Comparison of ENCODE assay signal across 9 cellular contexts in the genomic region with DNA sequence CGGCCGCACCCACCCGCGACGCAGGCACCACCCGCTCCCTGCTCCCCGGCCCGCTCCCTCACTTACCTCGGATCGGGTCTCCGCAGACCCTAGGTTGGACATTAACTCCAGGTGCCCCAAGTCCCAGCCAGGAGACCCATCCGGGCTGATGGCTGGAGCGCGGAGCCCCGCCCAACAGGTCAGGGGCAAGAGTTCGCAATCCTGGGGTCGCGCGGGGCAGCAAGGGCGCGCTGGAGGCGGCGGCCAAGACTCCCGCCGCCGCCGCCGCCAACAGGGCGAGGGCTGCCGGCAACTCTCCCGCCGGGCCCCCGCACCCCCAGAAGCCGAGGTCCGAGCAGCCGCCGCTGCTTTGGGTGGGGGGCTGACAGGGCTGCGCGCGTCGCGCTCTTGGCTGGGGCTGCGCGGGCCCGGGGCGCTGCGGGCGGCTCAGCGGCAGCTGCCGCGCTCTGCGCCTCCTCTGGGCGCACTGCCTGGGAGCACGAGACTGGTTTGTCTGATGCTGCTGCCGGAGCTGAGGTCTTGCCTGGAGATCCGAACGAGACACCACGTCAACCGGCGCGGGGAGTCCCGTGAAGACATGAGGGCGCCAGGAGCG. TPM values are rescaled to one million over a fixed set of nuclear protein-coding genes. Genes with fewer than 3 reads are reported as not detected.
DNase-seq lines count a peak whose midpoint lies in the region; ATAC-seq, FAIRE-seq and TF ChIP-seq lines count a peak whose summit lies in the region.
"Had no signal": no experiment of that assay in that cellular context is flagged by ENCODE, and none has a peak within 500 bp of the region (broad histone marks: within the 10 kb centered on the region; RNA-seq: fewer than 3 reads in every experiment).

No MANE protein-coding gene starts in this region.

- no peak for FAIRE-seq in small intestine (lab: Jason Lieb, UNC)
- FAIRE-seq: colon had no signal

- H3K4me1 ChIP-seq in adrenal gland (replicated peaks in 1 of 2) (peaks cover 17 to 40% of the 10 kb centered on the region in 2 donors), small intestine (ENCODE audit: control insufficient read depth in 2 of 2, insufficient read depth in 1 of 2, low read depth in 1 of 2, low read length in 1 of 2) (no peaks in the 10 kb centered on the region)

- CTCF ChIA-PET in activated naive CD4-positive, alpha-beta T cell treated with anti-CD3 and anti-CD28 coated beads, Interleukin-2, amount 10 ng/mL, durations not matched to agents 7 days and 5 days (lab: Charles Lee): interaction anchor here (1.2 to 3.9 kb wide), 2 partner anchors 65 to 353 kb away, joined by 5 to 15 read pairs; no protein-coding TSS in a partner anchor

- TF ChIP-seq CTCF in C4-2B (conservative IDR thresholded peaks at IDR 0.05) (peak; percentile 15), adrenal gland (IDR thresholded peaks at IDR 0.05) (no peak)

- H3K27ac ChIP-seq in C4-2B (peak overlapping the region; percentile 5; the same call in 1 of the 2 replicates), adrenal gland (peak overlapping the region in 1 of 5 donors; percentile 58), small intestine (ENCODE audit: low read depth in 1 of 2, low read length in 1 of 2) (peak overlapping the region in 1 of 2 donors; percentile 34)

- ATAC-seq in HG03571 (IDR thresholded peaks at IDR 0.05; ENCODE audit: unreplicated experiment): no peak
- ATAC-seq in HG03108 (IDR thresholded peaks at IDR 0.05; ENCODE audit: unreplicated experiment): no peak

- peaks cover 29% of the 10 kb centered on the region for H3K4me1 Mint-ChIP-seq in activated naive CD4-positive, alpha-beta T cell treated with anti-CD3 and anti-CD28 coated beads, Interleukin-2, amount 10 ng/mL, durations not matched to agents 7 days and 5 days

- peak; percentile 95 for DNase-seq in HuH-7 (ENCODE audit: low spot score)
- peak in 6 of 7 donors; percentile 40 to 66 (median 50) for DNase-seq in adrenal gland
- no peak for DNase-seq in small intestine
- DNase-seq in activated naive CD4-positive, alpha-beta T cell treated with anti-CD3 and anti-CD28 coated beads, Interleukin-2, amount 10 ng/mL, durations not matched to agents 7 days and 5 days: no peak

- H3K4me3 ChIP-seq in adrenal gland (peak overlapping the region in 1 of 4 donors; percentile 44), iPS-11a (ENCODE audit: low read depth, low read length) (peak overlapping the region; percentile 17), small intestine (ENCODE audit: low read depth in 1 of 2, low read length in 2 of 2) (peak overlapping the region; percentile 14 to 22)

- intact Hi-C loops in adrenal gland (cut with DNase I): loop anchor here in 1 of 2 donors (5.0 kb wide), 1 partner anchor 353 kb away; no protein-coding TSS in a partner anchor

- 1 to 7% (median 3%) methylated on average over 10 to 64 of the region's 64 CpGs for WGBS in adrenal gland, 4 donors
- WGBS in small intestine, 3 donors: 2 to 4% (median 4%) methylated on average over 41 to 64 of the region's 64 CpGs

- H3K9me3 ChIP-seq in adrenal gland (replicated peaks in 1 of 3): no peaks in the 10 kb centered on the region
- H3K9me3 ChIP-seq in small intestine (ENCODE audit: control insufficient read depth, low read depth): no peaks in the 10 kb centered on the region

- H3K9me3 Mint-ChIP-seq in activated naive CD4-positive, alpha-beta T cell treated with anti-CD3 and anti-CD28 coated beads, Interleukin-2, amount 10 ng/mL, durations not matched to agents 7 days and 5 days: no peaks in the 10 kb centered on the region

- no peak for TF ChIP-seq POLR2A in adrenal gland (IDR thresholded peaks at IDR 0.05)

- no peak overlapping the region for H3K4me3 Mint-ChIP-seq in activated naive CD4-positive, alpha-beta T cell treated with anti-CD3 and anti-CD28 coated beads, Interleukin-2, amount 10 ng/mL, durations not matched to agents 7 days and 5 days

- H3K27me3 Mint-ChIP-seq in activated naive CD4-positive, alpha-beta T cell treated with anti-CD3 and anti-CD28 coated beads, Interleukin-2, amount 10 ng/mL, durations not matched to agents 7 days and 5 days: peaks cover 96% of the 10 kb centered on the region

- H3K36me3 ChIP-seq in adrenal gland (replicated peaks in 1 of 2): no peaks in the 10 kb centered on the region
- H3K36me3 ChIP-seq in small intestine (ENCODE audit: control insufficient read depth in 2 of 2, insufficient read depth in 2 of 2, low read length in 2 of 2): no peaks in the 10 kb centered on the region

- H3K27ac Mint-ChIP-seq in activated naive CD4-positive, alpha-beta T cell treated with anti-CD3 and anti-CD28 coated beads, Interleukin-2, amount 10 ng/mL, durations not matched to agents 7 days and 5 days: no peak overlapping the region

- H3K36me3 Mint-ChIP-seq in activated naive CD4-positive, alpha-beta T cell treated with anti-CD3 and anti-CD28 coated beads, Interleukin-2, amount 10 ng/mL, durations not matched to agents 7 days and 5 days: peaks cover 2% of the 10 kb centered on the region

- H3K27me3 ChIP-seq in adrenal gland (peaks cover 75% of the 10 kb centered on the region), small intestine (ENCODE audit: control insufficient read depth in 2 of 2, insufficient read depth in 2 of 2, low read length in 2 of 2) (peaks cover 17 to 41% of the 10 kb centered on the region in 2 donors)

RNA-seq across cellular contexts. Expression of gene GDNF, which starts 0.3 kb away (rescaled TPM):
- under 1 TPM in 7 of 8 donors, not detected in 1; 0.06 to 0.98 (median 0.34) TPM for total RNA-seq in adrenal gland
- polyA plus RNA-seq in adrenal gland (under 1 TPM; 0.10 to 0.48 (median 0.35) TPM), small intestine (under 1 TPM in 1 of 3 donors, not detected in 2; 0.46 TPM)

Comparison
In these comparisons a context has a peak if more than half of its experiments do, and no peak if none do; other contexts are left out.
1. DNase-seq: peak in HuH-7 (single experiment) and adrenal gland (6 of 7); none in small intestine (single experiment) and activated naive CD4-positive, alpha-beta T cell treated with anti-CD3 and anti-CD28 coated beads, Interleukin-2, amount 10 ng/mL, durations not matched to agents 7 days and 5 days (single experiment).